ENCODE assay signal across 10 cellular contexts in the genomic region with DNA sequence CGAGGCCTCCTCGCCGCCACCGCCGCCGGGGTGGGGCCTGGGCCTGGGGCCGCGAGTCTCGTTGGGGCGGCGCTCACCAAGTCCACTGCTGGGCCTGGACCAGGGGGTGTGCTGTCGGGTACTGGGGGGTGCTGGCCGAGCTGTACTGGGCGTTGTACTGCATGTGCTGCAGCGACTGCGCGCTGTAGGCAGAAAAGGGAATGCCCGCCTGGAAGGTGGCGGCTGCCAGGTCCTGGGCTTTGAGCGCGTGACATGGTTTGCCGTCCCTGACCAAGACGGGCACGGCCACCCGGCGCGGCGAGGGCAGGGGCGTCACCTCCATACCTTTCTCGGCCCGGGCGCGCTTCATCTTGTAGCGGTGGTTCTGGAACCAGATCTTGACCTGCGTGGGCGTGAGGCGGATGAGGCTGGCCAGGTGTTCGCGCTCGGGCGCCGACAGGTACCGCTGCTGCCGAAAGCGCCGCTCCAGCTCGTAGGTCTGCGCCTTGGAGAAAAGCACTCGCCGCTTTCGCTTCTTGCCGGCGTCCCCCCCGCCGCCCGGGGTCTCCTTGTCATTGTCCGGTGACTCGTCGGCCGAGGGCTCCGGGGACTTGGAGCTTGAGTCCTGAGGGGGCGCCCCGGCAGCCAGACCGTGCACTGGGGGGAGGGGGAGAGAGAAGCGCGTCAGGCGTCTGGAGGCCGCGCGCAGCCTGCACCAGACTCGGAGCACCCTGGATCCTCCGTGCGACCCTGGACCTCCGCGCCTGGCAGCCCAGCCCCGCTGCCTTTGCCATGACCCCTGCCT. TPM values are rescaled to one million over a fixed set of nuclear protein-coding genes. Genes with fewer than 3 reads are reported as not detected.
DNase-seq lines count a peak whose midpoint lies in the region; ATAC-seq and TF ChIP-seq lines count a peak whose summit lies in the region.
"Had no signal": no experiment of that assay in that cellular context is flagged by ENCODE, and none has a peak within 500 bp of the region (broad histone marks: within the 10 kb centered on the region; RNA-seq: fewer than 3 reads in every experiment).

No MANE protein-coding gene starts in this region.

- H2AK5ac ChIP-seq in mesendoderm (ENCODE audit: low read length): no peak overlapping the region

- WGBS in mesendoderm (ENCODE audit: extremely low coverage, insufficient coverage, low lambda C conversion rate): no CpG with 5 or more reads among the region's 76 CpGs

- no peaks in the 10 kb centered on the region for H3K9me2 ChIP-seq in MM.1S (replicated peaks; ENCODE audit: insufficient read depth, low read length)

- intact Hi-C loops in vagina (cut with DNase I): no loop called here

- no peak overlapping the region for H2BK120ac ChIP-seq in mesendoderm (ENCODE audit: low read depth, low read length)

- no peak overlapping the region for H2BK5ac ChIP-seq in mesendoderm (ENCODE audit: low read length)

- DNase-seq in stimulated activated naive CD8-positive, alpha-beta T cell treated with anti-CD3 and anti-CD28 coated beads, Interleukin-15, Interleukin-2, amounts not matched to agents 100 U/mL and 50 U/mL, for 24 hours: no peak
- DNase-seq in mesendoderm: peak; percentile 56
- DNase-seq in vagina (ENCODE audit: extremely low spot score in 2 of 2): no peak
- no peak for DNase-seq in MM.1S
- DNase-seq: DMS53 had no signal

- H2BK15ac ChIP-seq in mesendoderm (replicated peaks; ENCODE audit: low read depth): no peak overlapping the region

- H3K36me3 ChIP-seq in mesendoderm (ENCODE audit: control insufficient read depth, insufficient read depth, low read length) (no peaks in the 10 kb centered on the region), vagina (no peaks in the 10 kb centered on the region), MM.1S (replicated peaks; ENCODE audit: insufficient read depth, low read length) (no peaks in the 10 kb centered on the region)

- no peaks in the 10 kb centered on the region for H3F3A ChIP-seq in MM.1S (ENCODE audit: insufficient read depth, low read length)

- H3K9ac ChIP-seq in mesendoderm (ENCODE audit: low read length) (no peak overlapping the region), MM.1S (ENCODE audit: low read length) (no peak overlapping the region)

- H4K8ac ChIP-seq in mesendoderm (ENCODE audit: low read depth, low read length): no peak overlapping the region

- peak overlapping the region; percentile 98 for H3K23ac ChIP-seq in mesendoderm (ENCODE audit: low read length)

- H3K4me1 ChIP-seq in mesendoderm (ENCODE audit: control insufficient read depth, low read depth, low read length) (no peaks in the 10 kb centered on the region), vagina (peaks cover 65% of the 10 kb centered on the region), MM.1S (ENCODE audit: low read length) (no peaks in the 10 kb centered on the region)

- no peaks in the 10 kb centered on the region for H3K9me3 ChIP-seq in vagina
- no peaks in the 10 kb centered on the region for H3K9me3 ChIP-seq in MM.1S (replicated peaks; ENCODE audit: insufficient read depth, low read length)

- H3K4me3 Mint-ChIP-seq in stimulated activated naive CD8-positive, alpha-beta T cell treated with anti-CD3 and anti-CD28 coated beads, Interleukin-15, Interleukin-2, amounts not matched to agents 100 ng/mL and 50 ng/mL, for 24 hours: peak overlapping the region; percentile 51
- H3K4me3 Mint-ChIP-seq in brain: peak overlapping the region; percentile 16 to 69 (median 67)

- no peak for TF ChIP-seq CTCF in brain (conservative IDR thresholded peaks at IDR 0.05)
- TF ChIP-seq CTCF in vagina (IDR thresholded peaks at IDR 0.05): no peak
- no peak for TF ChIP-seq CTCF in MM.1S (IDR thresholded peaks at IDR 0.05; ENCODE audit: low read length)

- H3K4me2 ChIP-seq in mesendoderm (ENCODE audit: low read length): peak overlapping the region; percentile 46
- no peak overlapping the region for H3K4me2 ChIP-seq in MM.1S (ENCODE audit: low read depth, low read length)

- no peak overlapping the region for H3K4ac ChIP-seq in mesendoderm (ENCODE audit: low read depth, low read length)

- H4K20me1 ChIP-seq in MM.1S (ENCODE audit: insufficient read depth, low read length): no peaks in the 10 kb centered on the region

- peaks cover 43% of the 10 kb centered on the region for H3K4me1 Mint-ChIP-seq in stimulated activated naive CD8-positive, alpha-beta T cell treated with anti-CD3 and anti-CD28 coated beads, Interleukin-15, Interleukin-2, amounts not matched to agents 100 ng/mL and 50 ng/mL, for 24 hours (ENCODE audit: low read depth)
- H3K4me1 Mint-ChIP-seq in brain: peaks cover 36% of the 10 kb centered on the region

- no peak overlapping the region for H3K27ac Mint-ChIP-seq in stimulated activated naive CD8-positive, alpha-beta T cell treated with anti-CD3 and anti-CD28 coated beads, Interleukin-15, Interleukin-2, amounts not matched to agents 100 ng/mL and 50 ng/mL, for 24 hours
- H3K27ac Mint-ChIP-seq in brain: no peak overlapping the region

- no peaks in the 10 kb centered on the region for H3K9me3 Mint-ChIP-seq in stimulated activated naive CD8-positive, alpha-beta T cell treated with anti-CD3 and anti-CD28 coated beads, Interleukin-15, Interleukin-2, amounts not matched to agents 100 ng/mL and 50 ng/mL, for 24 hours
- no peaks in the 10 kb centered on the region for H3K9me3 Mint-ChIP-seq in brain

- H3K27me3 ChIP-seq in mesendoderm (ENCODE audit: insufficient read depth, low read length, poor library complexity): peaks cover 74% of the 10 kb centered on the region
- peaks cover 22% of the 10 kb centered on the region for H3K27me3 ChIP-seq in vagina
- peaks cover 54% of the 10 kb centered on the region for H3K27me3 ChIP-seq in MM.1S (replicated peaks; ENCODE audit: insufficient read depth, low read length)

- H3K79me1 ChIP-seq in mesendoderm (ENCODE audit: low read length): no peaks in the 10 kb centered on the region

- H3K56ac ChIP-seq in mesendoderm (ENCODE audit: low read length): peak overlapping the region; percentile 56

- H3K4me3 ChIP-seq in mesendoderm (ENCODE audit: low read length) (no peak overlapping the region), vagina (peak overlapping the region; percentile 16 to 37), MM.1S (ENCODE audit: low read length) (no peak overlapping the region)

- H4K5ac ChIP-seq in mesendoderm (ENCODE audit: low read length): no peak overlapping the region

- ATAC-seq in stimulated activated naive CD8-positive, alpha-beta T cell treated with anti-CD3 and anti-CD28 coated beads, Interleukin-15, Interleukin-2, amounts not matched to agents 100 U/mL and 50 U/mL, for 24 hours: no peak
- ATAC-seq in GM18870 (IDR thresholded peaks at IDR 0.05; ENCODE audit: unreplicated experiment) (no peak), HG03280 (IDR thresholded peaks at IDR 0.05; ENCODE audit: unreplicated experiment) (no peak)
- ATAC-seq: Panc1 had no signal

- H3K27ac ChIP-seq in mesendoderm (ENCODE audit: low read depth, low read length) (no peak overlapping the region), vagina (no peak overlapping the region), MM.1S (ENCODE audit: low read length) (no peak overlapping the region)

- H2AFZ ChIP-seq in MM.1S (ENCODE audit: low read length): no peak overlapping the region

- no peaks in the 10 kb centered on the region for H3K79me2 ChIP-seq in mesendoderm (ENCODE audit: control insufficient read depth, insufficient read depth, low read length)
- no peaks in the 10 kb centered on the region for H3K79me2 ChIP-seq in MM.1S (ENCODE audit: low read length)

- no peaks in the 10 kb centered on the region for H3K36me3 Mint-ChIP-seq in stimulated activated naive CD8-positive, alpha-beta T cell treated with anti-CD3 and anti-CD28 coated beads, Interleukin-15, Interleukin-2, amounts not matched to agents 100 ng/mL and 50 ng/mL, for 24 hours (ENCODE audit: low read depth)
- no peaks in the 10 kb centered on the region for H3K36me3 Mint-ChIP-seq in brain

- no peak for TF ChIP-seq POLR2A in vagina (IDR thresholded peaks at IDR 0.05)

- H3K27me3 Mint-ChIP-seq in stimulated activated naive CD8-positive, alpha-beta T cell treated with anti-CD3 and anti-CD28 coated beads, Interleukin-15, Interleukin-2, amounts not matched to agents 100 ng/mL and 50 ng/mL, for 24 hours: peaks cover 71% of the 10 kb centered on the region
- H3K27me3 Mint-ChIP-seq in brain: peaks cover 99% of the 10 kb centered on the region

- no peak overlapping the region for H3K18ac ChIP-seq in mesendoderm (ENCODE audit: low read length)

RNA-seq across cellular contexts. Expression of gene NKX2-2, which starts 1.8 kb away (rescaled TPM):
- polyA plus RNA-seq in brain (ENCODE audit: insufficient read depth, low read depth, low replicate concordance): 6.9 TPM
- 0.03 TPM for polyA plus RNA-seq in mesendoderm (2013, experiment 1 of 2)
- polyA plus RNA-seq in mesendoderm (2013, experiment 2 of 2): 0.03 TPM
- not detected for total RNA-seq in vagina

Comparison
In these comparisons a context has a peak if more than half of its experiments do, and no peak if none do; other contexts are left out.
1. H3K4me3 ChIP-seq: peak in vagina (2 of 2); none in mesendoderm (single experiment) and MM.1S (single experiment).